20 cellular contexts compared by ENCODE assay signal in genomic region chr6:47276377-47276776, GRCh38.
"Had no signal": no experiment of that assay in that cellular context is flagged by ENCODE, and none has a peak within 500 bp of the region (broad histone marks: within the 10 kb centered on the region; RNA-seq: fewer than 3 reads in every experiment).

No MANE protein-coding gene starts in this region.

- H3K4me3 Mint-ChIP-seq: activated naive CD4-positive, alpha-beta T cell treated with anti-CD3 and anti-CD28 coated beads, Interleukin-2, amount 50 U/mL, for 24 hours; central memory CD8-positive, alpha-beta T cell; neural crest cell had no signal

- H3K9me3 ChIP-seq: ascending aorta, tibial artery had no signal

- ATAC-seq: activated CD4-positive, CD25-positive, alpha-beta regulatory T cell treated with anti-CD3 and anti-CD28 coated beads, Interleukin-2, amount 50 U/mL, for 24 hours had no signal

- H3K36me3 Mint-ChIP-seq: activated naive CD4-positive, alpha-beta T cell treated with anti-CD3 and anti-CD28 coated beads, Interleukin-2, amount 50 U/mL, for 24 hours had no signal

- H3K27ac ChIP-seq: ascending aorta, coronary artery, left ventricle myocardium inferior, tibial artery had no signal

- H3K27ac Mint-ChIP-seq: activated naive CD4-positive, alpha-beta T cell treated with anti-CD3 and anti-CD28 coated beads, Interleukin-2, amount 50 U/mL, for 24 hours had no signal

- H3K4me3 ChIP-seq: ascending aorta, coronary artery, left ventricle myocardium inferior, tibial artery had no signal

- H3K27me3 ChIP-seq: ascending aorta, tibial artery had no signal

- DNase-seq: activated CD4-positive, alpha-beta T cell treated with anti-CD3 and anti-CD28 coated beads, Interleukin-2, amount 50 U/mL, for 1 hour; activated CD8-positive, alpha-beta memory T cell treated with anti-CD3 and anti-CD28 coated beads for 24 hours; activated CD8-positive, alpha-beta memory T cell treated with anti-CD3 and anti-CD28 coated beads, Interleukin-2, amount 50 U/mL, for 48 hours; activated effector memory CD4-positive, alpha-beta T cell treated with anti-CD3 and anti-CD28 coated beads, Interleukin-2, amount 50 U/mL, for 16 hours; activated T-cell treated with anti-CD3 and anti-CD28 coated beads, Interleukin-2, amount 50 U/mL, for 48 hours; effector CD4-positive, alpha-beta T cell; head of caudate nucleus; kidney; left ventricle myocardium inferior; retina; stimulated activated CD4-positive, alpha-beta T cell treated with anti-CD3 and anti-CD28 coated beads, Interleukin-12 subunit alpha, Interleukin-12 subunit beta, amount 100 ng/mL, for 4 hours; stimulated activated CD4-positive, alpha-beta T cell treated with anti-CD3 and anti-CD28 coated beads, Interleukin-1b, Interleukin-23, amount 100 ng/mL, for 48 hours; stimulated activated naive CD4-positive, alpha-beta T cell treated with Interleukin-2 at 50 U/mL for 16 hours; tibial artery had no signal

- H3K4me1 Mint-ChIP-seq: activated naive CD4-positive, alpha-beta T cell treated with anti-CD3 and anti-CD28 coated beads, Interleukin-2, amount 50 U/mL, for 24 hours; central memory CD8-positive, alpha-beta T cell had no signal

- H3K27me3 Mint-ChIP-seq: activated naive CD4-positive, alpha-beta T cell treated with anti-CD3 and anti-CD28 coated beads, Interleukin-2, amount 50 U/mL, for 24 hours had no signal

- H3K9me3 Mint-ChIP-seq: activated naive CD4-positive, alpha-beta T cell treated with anti-CD3 and anti-CD28 coated beads, Interleukin-2, amount 50 U/mL, for 24 hours; neural crest cell had no signal

- H3K4me1 ChIP-seq: ascending aorta, left ventricle myocardium inferior, tibial artery had no signal

- H3K36me3 ChIP-seq: ascending aorta, left ventricle myocardium inferior, tibial artery had no signal
